ENCODE assay signal across 13 cellular contexts in the genomic region with DNA sequence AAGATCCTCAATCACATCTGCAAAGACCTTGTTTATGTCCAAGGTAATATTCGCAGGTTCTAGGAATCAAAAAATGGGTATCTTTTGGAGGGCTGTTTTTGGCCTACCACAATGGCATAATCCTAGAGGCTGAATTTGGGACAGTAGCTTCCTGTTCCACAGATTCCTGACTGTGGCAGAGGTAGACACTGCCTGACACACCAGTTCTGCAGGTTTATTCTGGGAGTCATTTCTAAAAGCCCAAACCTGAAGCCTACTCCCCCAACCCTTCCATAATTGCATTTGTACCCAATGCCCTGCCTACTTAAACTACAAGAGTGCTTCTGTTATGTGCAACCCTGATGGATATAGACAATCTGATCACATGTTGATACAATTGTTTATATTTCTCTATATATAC. TPM values are rescaled to one million over a fixed set of nuclear protein-coding genes. Genes with fewer than 3 reads are reported as not detected.
DNase-seq lines count a peak whose midpoint lies in the region; ATAC-seq and TF ChIP-seq lines count a peak whose summit lies in the region.
"Had no signal": no experiment of that assay in that cellular context is flagged by ENCODE, and none has a peak within 500 bp of the region (broad histone marks: within the 10 kb centered on the region; RNA-seq: fewer than 3 reads in every experiment).

No MANE protein-coding gene starts in this region.

- no peaks in the 10 kb centered on the region for H3K36me3 ChIP-seq in mammary epithelial cell (ENCODE audit: insufficient read depth, low read length)
- no peaks in the 10 kb centered on the region for H3K36me3 ChIP-seq in PC-3 (ENCODE audit: low read depth, low read length)
- no peaks in the 10 kb centered on the region for H3K36me3 ChIP-seq in colonic mucosa
- H3K36me3 ChIP-seq: BLaER1 treated with 17β-estradiol and CSF1 and Interleukin-3, amounts not matched to agents 10 nM and 100 nM; HAP-1 had no signal

- H3K4me3 ChIP-seq in mammary epithelial cell (replicated peaks in 1 of 3; ENCODE audit: insufficient read depth in 1 of 3, low read depth in 2 of 3, low read length in 3 of 3) (no peak overlapping the region), PC-3 (ENCODE audit: low read length) (peak overlapping the region; percentile 21; the same call in 1 of the 2 replicates), colonic mucosa (no peak overlapping the region)
- H3K4me3 ChIP-seq: BLaER1 treated with 17β-estradiol and CSF1 and Interleukin-3, amounts not matched to agents 10 nM and 100 nM; HAP-1 had no signal

- ATAC-seq in PC-3 (no peak; the same call in 1 of the 2 replicates), esophagus mucosa (peak; percentile 50)
- ATAC-seq: CD8-positive, alpha-beta T cell had no signal

- H2AFZ ChIP-seq in mammary epithelial cell (ENCODE audit: low read depth, low read length) (no peak overlapping the region), PC-3 (ENCODE audit: low read length) (no peak overlapping the region)

- intact Hi-C loops in mammary epithelial cell (cut with micrococcal nuclease) = no loop called here
- intact Hi-C loops in PC-3 (cut with micrococcal nuclease) = no loop called here
- intact Hi-C loops in colonic mucosa (cut with DNase I) = no loop called here

- POLR2A ChIA-PET in PC-3 (lab: Charles Lee; ENCODE audit: unreplicated experiment) = no interaction called here

- peaks cover 6% of the 10 kb centered on the region for H3F3A ChIP-seq in PC-3 (ENCODE audit: low read length, unreplicated experiment)

- H3K4me2 ChIP-seq in mammary epithelial cell (ENCODE audit: insufficient read depth, low read depth, low read length) (no peak overlapping the region), PC-3 (ENCODE audit: low read length) (peak overlapping the region; percentile 50)
- H3K4me2 ChIP-seq: BLaER1 treated with 17β-estradiol and CSF1 and Interleukin-3, amounts not matched to agents 10 nM and 100 nM had no signal

- H3K27ac ChIP-seq in mammary epithelial cell (ENCODE audit: insufficient read depth, low read depth, low read length) (no peak overlapping the region), PC-3 (ENCODE audit: low read length) (peak overlapping the region; percentile 33), colonic mucosa (no peak overlapping the region)
- H3K27ac ChIP-seq: BLaER1 treated with 17β-estradiol and CSF1 and Interleukin-3, amounts not matched to agents 10 nM and 100 nM had no signal

- CTCF ChIA-PET in mammary epithelial cell (lab: Charles Lee; ENCODE audit: low non-redundant PET) = no interaction called here
- CTCF ChIA-PET in PC-3 (lab: Charles Lee) = no interaction called here

- no peaks in the 10 kb centered on the region for H3K9me2 ChIP-seq in PC-3 (replicated peaks; ENCODE audit: low read length)

- DNase-seq in T47D (ENCODE audit: low read depth in 1 of 2, low spot score in 1 of 2) = peak; percentile 20 to 68
- DNase-seq in mammary epithelial cell = no peak
- DNase-seq in PC-3 = peak; percentile 83
- DNase-seq in G401 (ENCODE audit: low spot score) = no peak
- DNase-seq in colonic mucosa = no peak
- DNase-seq in activated CD4-positive, alpha-beta T cell treated with anti-CD3 and anti-CD28 coated beads, Interleukin-2, amount 50 U/mL, for 48 hours = no peak
- DNase-seq: 8988T; CD8-positive, alpha-beta T cell; DMS 273 treated with DMSO at 0.1 percent for 48 hours; GF-D8 had no signal

- BruUV-seq in mammary epithelial cell (replicated peaks; lab: Mats Ljungman, UMichigan) = no TSS peak
- BruUV-seq in PC-3 (replicated peaks; lab: Mats Ljungman, UMichigan) = no TSS peak

- dilution Hi-C loops in mammary epithelial cell (cut with HindIII; ENCODE audit: low sequenced_read_pairs) = loop anchor here (5.0 kb wide), 1 partner anchor 44 kb away; no protein-coding TSS in a partner anchor

- H3K9ac ChIP-seq in mammary epithelial cell (ENCODE audit: insufficient read depth, low read length) (no peak overlapping the region), PC-3 (ENCODE audit: low read length) (no peak overlapping the region), colonic mucosa (ENCODE audit: low read depth in 2 of 2, low read length in 2 of 2) (no peak overlapping the region)
- H3K9ac ChIP-seq: BLaER1 treated with 17β-estradiol and CSF1 and Interleukin-3, amounts not matched to agents 10 nM and 100 nM had no signal

- H3K27me3 ChIP-seq in mammary epithelial cell (ENCODE audit: insufficient read depth, low read length) (no peaks in the 10 kb centered on the region), PC-3 (ENCODE audit: low read length) (no peaks in the 10 kb centered on the region), colonic mucosa (no peaks in the 10 kb centered on the region)
- H3K27me3 ChIP-seq: BLaER1 treated with 17β-estradiol and CSF1 and Interleukin-3, amounts not matched to agents 10 nM and 100 nM had no signal

- TF ChIP-seq CTCF in mammary epithelial cell (conservative IDR thresholded peaks at IDR 0.05 in 1 of 2, IDR thresholded peaks at IDR 0.05 in 1 of 2; ENCODE audit: extremely low read depth in 1 of 2, insufficient read depth in 1 of 2, low read depth in 1 of 2, low read length in 2 of 2) = no peak
- TF ChIP-seq CTCF in PC-3 (conservative IDR thresholded peaks at IDR 0.05; ENCODE audit: low read depth, low read length) = no peak
- no peak for TF ChIP-seq CTCF in colonic mucosa (IDR thresholded peaks at IDR 0.05)

- H3K79me2 ChIP-seq in mammary epithelial cell (ENCODE audit: insufficient read depth, low read length) (no peaks in the 10 kb centered on the region), PC-3 (ENCODE audit: low read length) (no peaks in the 10 kb centered on the region)

- H3K4me1 ChIP-seq in mammary epithelial cell (ENCODE audit: insufficient read depth, low read length) (no peaks in the 10 kb centered on the region), PC-3 (ENCODE audit: insufficient read depth, low read length) (peaks cover 40% of the 10 kb centered on the region), colonic mucosa (no peaks in the 10 kb centered on the region)

- 100% methylated on average over 1 of the region's 1 CpG for WGBS in mammary epithelial cell (ENCODE audit: low coverage, missing lambda C conversion rate)

- H3K9me3 ChIP-seq in mammary epithelial cell (replicated peaks; ENCODE audit: insufficient read depth, low read length) (no peaks in the 10 kb centered on the region), PC-3 (ENCODE audit: low read length) (no peaks in the 10 kb centered on the region; the same call in 1 of the 2 replicates), colonic mucosa (no peaks in the 10 kb centered on the region)
- H3K9me3 ChIP-seq: HAP-1 had no signal

- H4K20me1 ChIP-seq in mammary epithelial cell (ENCODE audit: insufficient read depth, low read length) = no peaks in the 10 kb centered on the region
- H4K20me1 ChIP-seq in PC-3 (ENCODE audit: low read length) = no peaks in the 10 kb centered on the region
- H4K20me1 ChIP-seq: BLaER1 treated with 17β-estradiol and CSF1 and Interleukin-3, amounts not matched to agents 10 nM and 100 nM had no signal

- in situ Hi-C loops in T47D (cut with HindIII; ENCODE audit: low pct_unique_long_range_greater_than_20kb, low sequenced_read_pairs) = no loop called here
- in situ Hi-C loops in mammary epithelial cell (cut with MboI; ENCODE audit: low sequenced_read_pairs in 2 of 2) = no loop called here
- in situ Hi-C loops in G401 (cut with HindIII; ENCODE audit: low sequenced_read_pairs) = no loop called here

RNA-seq across cellular contexts. Expression of a gene that starts 34.1 kb away (rescaled TPM):
- 100 to 1,000 TPM in 1 of 2 donors, 10 to 100 TPM in 1; 68.1 to 101 TPM for total RNA-seq in mammary epithelial cell
- polyA plus RNA-seq in mammary epithelial cell = 27.3 TPM
- polyA minus RNA-seq in mammary epithelial cell = 77.4 TPM
- total RNA-seq in PC-3 (2014; rRNA removed) = 42.4 and 42.7 TPM in 2 replicates
- total RNA-seq in esophagus mucosa = 36.1 TPM
- total RNA-seq in G401 (2014; rRNA removed; shearing (Covaris generic)) = 9.9 and 16.3 TPM in 2 replicates
- 10 to 100 TPM; 55.9 to 67.4 TPM for total RNA-seq in colonic mucosa

Comparison
In these comparisons a context has a peak if more than half of its experiments do, and no peak if none do; other contexts are left out.
1. DNase-seq: peak in T47D (2 of 2) and PC-3 (single experiment); none in mammary epithelial cell (single experiment), G401 (single experiment), colonic mucosa (single experiment) and activated CD4-positive, alpha-beta T cell treated with anti-CD3 and anti-CD28 coated beads, Interleukin-2, amount 50 U/mL, for 48 hours (0 of 2).